Comparison of ENCODE assay signal across 21 cellular contexts in the genomic region with DNA sequence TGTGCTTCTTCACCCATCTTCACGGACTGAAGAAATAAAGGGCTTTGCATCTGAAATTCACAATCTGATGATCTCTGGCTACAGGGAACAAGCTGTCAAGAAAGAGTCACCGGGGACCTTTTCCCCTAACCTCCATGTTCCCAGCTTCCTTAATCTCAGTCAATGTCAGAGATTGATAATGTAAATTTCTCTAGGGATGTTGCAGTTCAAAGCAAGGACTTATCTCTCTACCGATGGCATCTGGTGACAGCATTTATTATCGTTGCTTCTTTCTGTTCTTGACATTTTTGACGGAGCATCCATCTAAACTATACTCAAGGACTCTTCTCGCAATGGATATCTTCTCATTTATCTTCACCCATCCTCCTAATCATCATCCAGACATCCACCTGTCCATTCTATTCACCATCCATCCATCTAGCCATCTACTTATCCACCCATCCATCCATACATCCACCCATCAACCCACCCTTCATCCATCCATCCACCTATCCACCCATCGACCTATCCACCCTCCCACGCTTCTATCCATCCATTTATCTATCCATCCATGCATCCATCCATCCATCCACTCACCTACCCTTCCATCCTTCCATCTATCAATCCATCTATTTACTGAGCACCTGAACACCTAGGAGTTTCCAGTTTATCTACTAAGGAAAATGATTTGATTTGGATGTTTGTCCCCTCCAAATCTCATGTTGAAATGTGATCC.
"Had no signal": no experiment of that assay in that cellular context is flagged by ENCODE, and none has a peak within 500 bp of the region (broad histone marks: within the 10 kb centered on the region; RNA-seq: fewer than 3 reads in every experiment).

No MANE protein-coding gene starts in this region.

- H3K4me1 Mint-ChIP-seq: neural progenitor cell had no signal

- ATAC-seq: gastrocnemius medialis, sciatic nerve had no signal

- H3K4me3 ChIP-seq: colonic mucosa, gastrocnemius medialis, heart left ventricle, left lung, neural progenitor cell, pancreas, tibial nerve had no signal

- H3K36me3 Mint-ChIP-seq: neural progenitor cell had no signal

- H3K27ac Mint-ChIP-seq: activated CD4-positive, alpha-beta memory T cell treated with anti-CD3 and anti-CD28 coated beads, Interleukin-2, amount 10 ng/mL, durations not matched to agents 7 days and 5 days; activated naive CD4-positive, alpha-beta T cell treated with anti-CD3 and anti-CD28 coated beads, Interleukin-2, amount 50 U/mL, for 24 hours; activated T-cell treated with anti-CD3 and anti-CD28 coated beads, Interleukin-2, amount 50 U/mL, for 72 hours had no signal

- H3K27ac ChIP-seq: colonic mucosa, gastrocnemius medialis, neural progenitor cell, pancreas, tibial nerve had no signal

- FAIRE-seq: pancreas, urothelium cell line had no signal

- H3K27me3 ChIP-seq: colonic mucosa, gastrocnemius medialis, heart left ventricle, left lung, pancreas, tibial nerve had no signal

- H3K27me3 Mint-ChIP-seq: activated naive CD4-positive, alpha-beta T cell treated with anti-CD3 and anti-CD28 coated beads, Interleukin-2, amount 50 U/mL, for 24 hours had no signal

- H3K9me3 Mint-ChIP-seq: activated naive CD4-positive, alpha-beta T cell treated with anti-CD3 and anti-CD28 coated beads, Interleukin-2, amount 50 U/mL, for 24 hours; neural progenitor cell had no signal

- H3K4me3 Mint-ChIP-seq: activated CD4-positive, alpha-beta memory T cell treated with anti-CD3 and anti-CD28 coated beads, Interleukin-2, amount 10 ng/mL, durations not matched to agents 7 days and 5 days; activated naive CD4-positive, alpha-beta T cell treated with anti-CD3 and anti-CD28 coated beads, Interleukin-2, amount 50 U/mL, for 24 hours; neural progenitor cell had no signal

- DNase-seq: activated CD4-positive, alpha-beta T cell treated with anti-CD3 and anti-CD28 coated beads for 48 hours; activated CD4-positive, CD25-positive, alpha-beta regulatory T cell; activated CD8-positive, alpha-beta memory T cell treated with anti-CD3 and anti-CD28 coated beads, Interleukin-2, amount 50 U/mL, for 4 hours; activated gamma-delta T cell; activated T-cell treated with anti-CD3 and anti-CD28 coated beads, Interleukin-2, amount 50 U/mL, for 72 hours; amniotic stem cell; colonic mucosa; gastrocnemius medialis; heart left ventricle; left lung; midbrain; pancreas; stimulated activated CD4-positive, alpha-beta T cell treated with anti-CD3 and anti-CD28 coated beads, Interleukin-4, amount 100 ng/mL, for 4 hours; stimulated activated naive CD4-positive, alpha-beta T cell; T1000 had no signal
